Comparison of ENCODE assay signal across 8 cellular contexts in genomic region chr12:54680374-54680773, GRCh38. TPM values are rescaled to one million over a fixed set of nuclear protein-coding genes. Genes with fewer than 3 reads are reported as not detected.
DNase-seq lines count a peak whose midpoint lies in the region; ATAC-seq, FAIRE-seq and TF ChIP-seq lines count a peak whose summit lies in the region.

No MANE protein-coding gene starts in this region.

- TF ChIP-seq RAD21 in HepG2 (CRISPR knock-in tag; IDR thresholded peaks at IDR 0.05), result no peak

- peak; percentile 69 for DNase-seq in Calu3
- peak; percentile 39 for DNase-seq in GM20000 (ENCODE audit: low spot score)
- DNase-seq in activated T-cell treated with anti-CD3 and anti-CD28 coated beads for 48 hours (ENCODE audit: low read depth), result peak; percentile 12
- DNase-seq in HepG2 (ENCODE audit: low spot score), result peak; percentile 19
- DNase-seq in T-helper 2 cell treated with Interferon-gamma antibody and Interleukin-4, amounts not matched to agents 5 μg/mL and 100 μg/mL, for 36 hours (ENCODE audit: low spot score), result no peak
- DNase-seq in left cardiac atrium, result no peak
- no peak for DNase-seq in inferior parietal cortex (ENCODE audit: extremely low spot score)

- BruUV-seq in Calu3 (replicated peaks; lab: Mats Ljungman, UMichigan) (no TSS peak), HepG2 (replicated peaks; lab: Mats Ljungman, UMichigan) (no TSS peak)

- POLR2A ChIA-PET in HepG2 (lab: Yijun Ruan, JAX), result no interaction called here

- no peak overlapping the region for H3K27ac ChIP-seq in KMS-11
- no peak overlapping the region for H3K27ac ChIP-seq in HepG2 (ENCODE audit: extremely low read length, insufficient read depth, low read length)

- CTCF ChIA-PET in Calu3 (lab: Charles Lee) (interaction anchor here (1.2 to 1.9 kb wide), 2 partner anchors 22 to 101 kb away, joined by 5 read pairs; no protein-coding TSS in a partner anchor), HepG2 (lab: Yijun Ruan, JAX; ENCODE audit: low intra/inter-chr PET ratio, low total read pairs) (no interaction called here)

- H3K4me1 Mint-ChIP-seq in Calu3 (ENCODE audit: low read depth, unreplicated experiment), result no peaks in the 10 kb centered on the region
- no peaks in the 10 kb centered on the region for H3K4me1 Mint-ChIP-seq in T-helper 2 cell treated with Interferon-gamma antibody and Interleukin-4, amounts not matched to agents 5 μg/mL and 100 μg/mL, for 36 hours (ENCODE audit: low read depth)

- TF ChIP-seq EP300 in HepG2 (IDR thresholded peaks at IDR 0.05; ENCODE audit: low read depth in 2 of 2, low read length in 2 of 2) (no peak), HepG2 (CRISPR knock-in tag; IDR thresholded peaks at IDR 0.05; ENCODE audit: borderline replicate concordance) (no peak)

- in situ Hi-C loops in HepG2 (cut with HindIII; ENCODE audit: extremely low pct_ligation_motif_present, low pct_unique_long_range_greater_than_20kb), result no loop called here

- no peaks in the 10 kb centered on the region for H3K36me3 Mint-ChIP-seq in Calu3 (ENCODE audit: insufficient read depth, unreplicated experiment)
- no peaks in the 10 kb centered on the region for H3K36me3 Mint-ChIP-seq in T-helper 2 cell treated with Interferon-gamma antibody and Interleukin-4, amounts not matched to agents 5 μg/mL and 100 μg/mL, for 36 hours (ENCODE audit: low read depth)

- TF ChIP-seq CTCF in Calu3 (IDR thresholded peaks at IDR 0.05; ENCODE audit: unreplicated experiment) (peak; percentile 65), GM20000 (IDR thresholded peaks at IDR 0.05; ENCODE audit: extremely low read depth, missing control alignments) (no peak), KMS-11 (conservative IDR thresholded peaks at IDR 0.05; ENCODE audit: low read depth, low read length) (peak; percentile 94), HepG2 (CRISPR knock-in tag; IDR thresholded peaks at IDR 0.05) (peak; percentile 28)

- peak; percentile 34 for FAIRE-seq in HepG2 (lab: Jason Lieb, UNC)

- no peaks in the 10 kb centered on the region for H3K79me2 ChIP-seq in KMS-11 (ENCODE audit: insufficient read depth, low read depth)
- H3K79me2 ChIP-seq in HepG2 (ENCODE audit: insufficient read depth, low read length), result no peaks in the 10 kb centered on the region

- ATAC-seq in HepG2 (peak; percentile 93), left cardiac atrium (no peak)

- H3K4me1 ChIP-seq in KMS-11 (ENCODE audit: low read depth, poor library complexity, severe bottlenecking), result no peaks in the 10 kb centered on the region
- H3K4me1 ChIP-seq in HepG2 (ENCODE audit: insufficient read depth, low read length), result no peaks in the 10 kb centered on the region

- H4K20me1 ChIP-seq in KMS-11 (ENCODE audit: insufficient read depth) (no peaks in the 10 kb centered on the region), HepG2 (ENCODE audit: insufficient read depth, low read length) (no peaks in the 10 kb centered on the region)

- H3K27me3 ChIP-seq in KMS-11 (ENCODE audit: insufficient read depth, low read depth) (no peaks in the 10 kb centered on the region), HepG2 (ENCODE audit: control insufficient read depth in 1 of 2, insufficient read depth in 2 of 2, low read length in 2 of 2) (peaks cover 0 to 19% of the 10 kb centered on the region in 2 experiments; a peak in 2 of 5 replicates)

- H3K9me3 Mint-ChIP-seq in Calu3 (ENCODE audit: low read depth, unreplicated experiment), result no peaks in the 10 kb centered on the region
- no peaks in the 10 kb centered on the region for H3K9me3 Mint-ChIP-seq in T-helper 2 cell treated with Interferon-gamma antibody and Interleukin-4, amounts not matched to agents 5 μg/mL and 100 μg/mL, for 36 hours

- peaks cover 98% of the 10 kb centered on the region for H3K27me3 Mint-ChIP-seq in Calu3 (ENCODE audit: unreplicated experiment)
- peaks cover 5% of the 10 kb centered on the region for H3K27me3 Mint-ChIP-seq in T-helper 2 cell treated with Interferon-gamma antibody and Interleukin-4, amounts not matched to agents 5 μg/mL and 100 μg/mL, for 36 hours (ENCODE audit: low read depth)

- TF ChIP-seq POLR2A in HepG2 (IDR thresholded peaks at IDR 0.05; ENCODE audit: insufficient read depth in 1 of 2, low read depth in 2 of 2, low read length in 2 of 2), result no peak

- H3K27ac Mint-ChIP-seq in Calu3 (ENCODE audit: unreplicated experiment), result no peak overlapping the region
- no peak overlapping the region for H3K27ac Mint-ChIP-seq in T-helper 2 cell treated with Interferon-gamma antibody and Interleukin-4, amounts not matched to agents 5 μg/mL and 100 μg/mL, for 36 hours

- H3K4me2 ChIP-seq in KMS-11 (no peak overlapping the region), HepG2 (ENCODE audit: low read depth, low read length) (no peak overlapping the region)

- no peaks in the 10 kb centered on the region for H3K9me3 ChIP-seq in HepG2 (ENCODE audit: low read length)

- H3K36me3 ChIP-seq in KMS-11 (ENCODE audit: insufficient read depth) (no peaks in the 10 kb centered on the region), HepG2 (replicated peaks in 1 of 2; ENCODE audit: control insufficient read depth in 1 of 2, insufficient read depth in 2 of 2, low read length in 2 of 2) (no peaks in the 10 kb centered on the region)

- intact Hi-C loops in Calu3 (cut with micrococcal nuclease; ENCODE audit: unreplicated experiment) (no loop called here), HepG2 (cut with micrococcal nuclease; ENCODE audit: unreplicated experiment) (no loop called here), left cardiac atrium (cut with DNase I) (no loop called here)

- no peak overlapping the region for H2AFZ ChIP-seq in KMS-11 (ENCODE audit: low read depth)
- H2AFZ ChIP-seq in HepG2 (ENCODE audit: low read length), result no peak overlapping the region

- H3K4me3 Mint-ChIP-seq in Calu3 (ENCODE audit: low read depth, unreplicated experiment), result no peak overlapping the region
- no peak overlapping the region for H3K4me3 Mint-ChIP-seq in T-helper 2 cell treated with Interferon-gamma antibody and Interleukin-4, amounts not matched to agents 5 μg/mL and 100 μg/mL, for 36 hours

- no peak overlapping the region for H3K9ac ChIP-seq in KMS-11
- H3K9ac ChIP-seq in HepG2 (ENCODE audit: insufficient read depth, low read depth, low read length), result no peak overlapping the region

- 0% methylated on average over 3 of the region's 3 CpGs for WGBS in HepG2 (ENCODE audit: low lambda C conversion rate)

- H3K4me3 ChIP-seq in KMS-11 (IDR thresholded peaks at IDR 0.05; ENCODE audit: insufficient read depth, low read depth, low read length) (no peak overlapping the region), HepG2 (replicated peaks in 1 of 3; ENCODE audit: insufficient read depth in 1 of 3, low read depth in 2 of 3, low read length in 3 of 3) (no peak overlapping the region)

RNA-seq across cellular contexts. Expression of gene DCD, which starts 32.2 kb away (rescaled TPM):
- not detected in 2 replicates for total RNA-seq in Calu3 (2022)
- not detected in 2 replicates for total RNA-seq in HepG2 (2016; rRNA removed; fragmentation: Illumina TruSeq; extraction: Trizol)
- total RNA-seq in HepG2 (2016; cell fraction: cytosol; rRNA removed; fragmentation: Illumina TruSeq; extraction: Trizol; ENCODE audit: low read depth), result not detected in 2 replicates
- total RNA-seq in HepG2 (2016; cell fraction: insoluble cytoplasmic fraction; rRNA removed; fragmentation: Illumina TruSeq; extraction: Trizol), result not detected in 2 replicates
- total RNA-seq in HepG2 (2016; cell fraction: membrane; rRNA removed; fragmentation: Illumina TruSeq; extraction: Trizol), result not detected in 2 replicates
- total RNA-seq in HepG2 (2016; cell fraction: nucleus; rRNA removed; fragmentation: Illumina TruSeq; extraction: Trizol), result not detected in 2 replicates
- polyA plus RNA-seq in HepG2 (2011; rRNA removed), result not detected in 2 replicates
- not detected in 2 replicates for polyA plus RNA-seq in HepG2 (2011; cell fraction: cytosol; rRNA removed)
- polyA plus RNA-seq in HepG2 (2011; cell fraction: nucleus; rRNA removed), result not detected in 2 replicates
- polyA plus RNA-seq in HepG2 (2012), result not detected in 2 replicates
- not detected in 2 replicates for polyA plus RNA-seq in HepG2 (2016; cell fraction: cytosol; fragmentation: Illumina TruSeq; extraction: Trizol; ENCODE audit: low read depth)
- polyA plus RNA-seq in HepG2 (2016; cell fraction: insoluble cytoplasmic fraction; fragmentation: Illumina TruSeq; extraction: Trizol; ENCODE audit: low read depth), result not detected in 2 replicates
- polyA plus RNA-seq in HepG2 (2016; cell fraction: membrane; fragmentation: Illumina TruSeq; extraction: Trizol; ENCODE audit: low read depth), result not detected in 2 replicates
- polyA plus RNA-seq in HepG2 (2016; cell fraction: nucleus; fragmentation: Illumina TruSeq; extraction: Trizol; ENCODE audit: insufficient read depth, low read depth), result not detected in 2 replicates
- not detected in 2 replicates for polyA minus RNA-seq in HepG2 (2011; rRNA and poly(A)+ RNA removed; ENCODE audit: low replicate concordance)
- not detected in 2 replicates for polyA minus RNA-seq in HepG2 (2011; cell fraction: cytosol; rRNA and poly(A)+ RNA removed)
- not detected in 2 replicates for polyA minus RNA-seq in HepG2 (2011; cell fraction: nucleus; rRNA and poly(A)+ RNA removed)
- total RNA-seq in left cardiac atrium, result not detected

RNA-seq across cellular contexts. Expression of gene LACRT, which starts 45.7 kb away (rescaled TPM):
- not detected in 2 replicates for total RNA-seq in Calu3 (2022)
- total RNA-seq in HepG2 (2016; rRNA removed; fragmentation: Illumina TruSeq; extraction: Trizol), result not detected in 2 replicates
- total RNA-seq in HepG2 (2016; cell fraction: cytosol; rRNA removed; fragmentation: Illumina TruSeq; extraction: Trizol; ENCODE audit: low read depth), result not detected in 2 replicates
- total RNA-seq in HepG2 (2016; cell fraction: insoluble cytoplasmic fraction; rRNA removed; fragmentation: Illumina TruSeq; extraction: Trizol), result not detected in 2 replicates
- not detected in 2 replicates for total RNA-seq in HepG2 (2016; cell fraction: membrane; rRNA removed; fragmentation: Illumina TruSeq; extraction: Trizol)
- not detected in 2 replicates for total RNA-seq in HepG2 (2016; cell fraction: nucleus; rRNA removed; fragmentation: Illumina TruSeq; extraction: Trizol)
- not detected in 2 replicates for polyA plus RNA-seq in HepG2 (2011; rRNA removed)
- not detected in 2 replicates for polyA plus RNA-seq in HepG2 (2011; cell fraction: cytosol; rRNA removed)
- not detected in 2 replicates for polyA plus RNA-seq in HepG2 (2011; cell fraction: nucleus; rRNA removed)
- polyA plus RNA-seq in HepG2 (2012), result not detected in 2 replicates
- not detected in 2 replicates for polyA plus RNA-seq in HepG2 (2016; cell fraction: cytosol; fragmentation: Illumina TruSeq; extraction: Trizol; ENCODE audit: low read depth)
- not detected in 2 replicates for polyA plus RNA-seq in HepG2 (2016; cell fraction: insoluble cytoplasmic fraction; fragmentation: Illumina TruSeq; extraction: Trizol; ENCODE audit: low read depth)
- polyA plus RNA-seq in HepG2 (2016; cell fraction: membrane; fragmentation: Illumina TruSeq; extraction: Trizol; ENCODE audit: low read depth), result not detected in 2 replicates
- polyA plus RNA-seq in HepG2 (2016; cell fraction: nucleus; fragmentation: Illumina TruSeq; extraction: Trizol; ENCODE audit: insufficient read depth, low read depth), result not detected in 2 replicates
- polyA minus RNA-seq in HepG2 (2011; rRNA and poly(A)+ RNA removed; ENCODE audit: low replicate concordance), result not detected in 2 replicates
- polyA minus RNA-seq in HepG2 (2011; cell fraction: cytosol; rRNA and poly(A)+ RNA removed), result not detected in 2 replicates
- not detected in 2 replicates for polyA minus RNA-seq in HepG2 (2011; cell fraction: nucleus; rRNA and poly(A)+ RNA removed)
- total RNA-seq in left cardiac atrium, result not detected

Comparison
In these comparisons a context has a peak if more than half of its experiments do, and no peak if none do; other contexts are left out.
1. DNase-seq: peak in Calu3 (single experiment), GM20000 (single experiment), activated T-cell treated with anti-CD3 and anti-CD28 coated beads for 48 hours (single experiment) and HepG2 (single experiment); none in T-helper 2 cell treated with Interferon-gamma antibody and Interleukin-4, amounts not matched to agents 5 μg/mL and 100 μg/mL, for 36 hours (single experiment), left cardiac atrium (single experiment) and inferior parietal cortex (single experiment).